ENCODE assay signal across 17 cellular contexts in the genomic region with DNA sequence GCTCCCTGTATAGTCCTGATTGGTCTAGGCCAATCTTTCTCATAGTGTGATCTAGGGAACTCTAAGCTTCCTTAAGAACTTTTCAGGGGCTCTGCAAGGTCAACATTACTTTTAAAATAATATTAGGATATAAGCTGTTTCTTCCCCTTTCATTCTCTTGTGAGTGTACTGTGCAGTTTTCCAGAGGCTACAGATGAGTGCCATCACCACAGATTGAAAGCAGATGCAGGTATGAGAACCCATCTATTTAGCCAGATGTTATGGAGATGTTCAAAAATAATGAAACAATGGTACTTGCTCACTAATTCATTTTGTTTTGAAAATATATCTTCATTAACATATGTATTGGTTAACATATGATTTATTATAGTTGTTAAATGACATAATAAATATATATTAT.
DNase-seq lines count a peak whose midpoint lies in the region; ATAC-seq and TF ChIP-seq lines count a peak whose summit lies in the region.
"Had no signal": no experiment of that assay in that cellular context is flagged by ENCODE, and none has a peak within 500 bp of the region (broad histone marks: within the 10 kb centered on the region; RNA-seq: fewer than 3 reads in every experiment).

No MANE protein-coding gene starts in this region.

- H3K27me3 Mint-ChIP-seq in mesothelial cell of epicardium (ENCODE audit: low read depth): no peaks in the 10 kb centered on the region

- H3K4me3 ChIP-seq in AG10803 (ENCODE audit: low read length) (no peak overlapping the region), Panc1 (ENCODE audit: low read depth in 2 of 2, low read length in 2 of 2) (no peak overlapping the region)
- H3K4me3 ChIP-seq: K562 had no signal

- in situ Hi-C loops in Panc1 (cut with HindIII; ENCODE audit: low pct_unique_long_range_greater_than_20kb, low sequenced_read_pairs): no loop called here

- TF ChIP-seq CTCF in AG10803 (conservative IDR thresholded peaks at IDR 0.05; ENCODE audit: low read length): no peak
- no peak for TF ChIP-seq CTCF in Panc1 (IDR thresholded peaks at IDR 0.05)
- TF ChIP-seq CTCF in mesothelial cell of epicardium (IDR thresholded peaks at IDR 0.05; ENCODE audit: unreplicated experiment): no peak

- intact Hi-C loops in Panc1 (cut with micrococcal nuclease; ENCODE audit: unreplicated experiment) (no loop called here), posterior cingulate gyrus (cut with DNase I) (no loop called here)

- peaks cover 1% of the 10 kb centered on the region for H3K36me3 Mint-ChIP-seq in mesothelial cell of epicardium

- CTCF ChIA-PET in Panc1 (lab: Charles Lee): no interaction called here

- no peaks in the 10 kb centered on the region for H3K9me3 ChIP-seq in Panc1 (ENCODE audit: control insufficient read depth, insufficient read depth, low read depth, low read length)

- peaks cover 6% of the 10 kb centered on the region; the same call in 1 of the 2 replicates for H3K4me1 ChIP-seq in Panc1 (ENCODE audit: control insufficient read depth, insufficient read depth, low read length)

- BruUV-seq in Panc1 (replicated peaks; lab: Mats Ljungman, UMichigan): no TSS peak

- ATAC-seq in Panc1: no peak
- ATAC-seq: K562 had no signal

- peak overlapping the region; percentile 21 for H3K27ac Mint-ChIP-seq in mesothelial cell of epicardium
- H3K27ac Mint-ChIP-seq: H9 had no signal

- DNase-seq in AG10803 (ENCODE audit: low read depth): peak; percentile 49
- no peak for DNase-seq in Panc1 (ENCODE audit: low read depth, low spot score)
- peak; percentile 6 for DNase-seq in fibroblast of gingiva (ENCODE audit: low read depth)
- DNase-seq in mesothelial cell of epicardium (ENCODE audit: low spot score in 2 of 2, unreplicated experiment in 2 of 2): no peak
- no peak for DNase-seq in inferior parietal cortex (ENCODE audit: extremely low spot score)
- DNase-seq in GM19240 (ENCODE audit: insufficient read length, low spot score): no peak
- DNase-seq in posterior cingulate gyrus: no peak
- DNase-seq: AML-193, H9, NCI-H1092 treated with DMSO at 0.1 percent for 48 hours, NCI-H2081, NCI-H2171 treated with DMSO at 0.1 percent for 48 hours, NCI-H446, NCI-H526 treated with DMSO at 0.1 percent for 48 hours, SHP77 had no signal

- H3K36me3 ChIP-seq in Panc1 (ENCODE audit: control insufficient read depth, insufficient read depth, low read length): no peaks in the 10 kb centered on the region

- no peak overlapping the region for H3K4me3 Mint-ChIP-seq in mesothelial cell of epicardium
- H3K4me3 Mint-ChIP-seq: H9 had no signal

- peak overlapping the region; percentile 17; the same call in 1 of the 2 replicates for H3K27ac ChIP-seq in Panc1 (ENCODE audit: low read length)
- H3K27ac ChIP-seq: C4-2B had no signal

- H3K27me3 ChIP-seq in Panc1 (ENCODE audit: control insufficient read depth, insufficient read depth, low read length): no peaks in the 10 kb centered on the region

- POLR2A ChIA-PET in Panc1 (lab: Charles Lee): no interaction called here

- peaks cover 2% of the 10 kb centered on the region for H3K9me3 Mint-ChIP-seq in mesothelial cell of epicardium

- H3K4me1 Mint-ChIP-seq in mesothelial cell of epicardium: peaks cover 22% of the 10 kb centered on the region

Comparison
In these comparisons a context has a peak if more than half of its experiments do, and no peak if none do; other contexts are left out.
1. DNase-seq: peak in AG10803 (single experiment) and fibroblast of gingiva (single experiment); none in Panc1 (single experiment), mesothelial cell of epicardium (0 of 2), inferior parietal cortex (single experiment), GM19240 (single experiment) and posterior cingulate gyrus (0 of 10).